In the genomic region with DNA sequence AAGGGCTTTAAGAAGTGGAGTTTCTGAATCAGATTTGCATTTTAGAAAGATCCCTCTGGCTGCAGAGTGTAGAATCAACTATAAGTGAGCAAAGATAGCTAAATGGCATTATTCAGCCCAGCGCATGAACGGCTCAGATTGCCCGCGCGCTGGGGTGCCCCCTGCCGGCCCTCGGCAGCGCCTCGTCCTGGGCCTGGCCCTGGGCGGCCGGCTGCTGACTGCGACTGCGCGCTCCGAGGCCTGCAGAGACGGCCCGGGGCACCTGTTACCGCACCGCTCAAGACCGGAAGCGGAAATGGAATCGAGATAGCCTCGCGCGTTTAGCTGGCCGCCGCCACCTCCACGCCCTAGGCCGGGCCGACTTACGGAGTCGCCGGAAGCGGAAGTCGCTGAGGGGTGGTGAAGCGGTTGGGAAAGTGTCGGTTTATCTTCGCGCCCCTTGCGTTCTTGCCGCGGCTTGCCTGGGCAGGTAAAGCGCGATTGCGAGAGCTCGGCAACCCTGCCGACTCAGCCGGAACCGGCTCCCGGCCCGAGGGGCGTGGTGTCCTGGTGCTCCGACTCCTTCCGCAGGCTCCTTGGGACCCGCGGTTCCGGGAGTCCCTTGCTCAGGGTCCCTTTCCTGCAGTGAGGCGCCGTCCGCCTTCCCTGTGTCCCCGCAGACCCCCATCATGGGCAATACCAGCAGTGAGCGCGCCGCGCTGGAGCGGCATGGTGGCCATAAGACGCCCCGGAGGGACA, we compare ENCODE assay signal across 1 cellular context.
TF ChIP-seq lines count a peak whose summit lies in the region.

A gene with protein sequence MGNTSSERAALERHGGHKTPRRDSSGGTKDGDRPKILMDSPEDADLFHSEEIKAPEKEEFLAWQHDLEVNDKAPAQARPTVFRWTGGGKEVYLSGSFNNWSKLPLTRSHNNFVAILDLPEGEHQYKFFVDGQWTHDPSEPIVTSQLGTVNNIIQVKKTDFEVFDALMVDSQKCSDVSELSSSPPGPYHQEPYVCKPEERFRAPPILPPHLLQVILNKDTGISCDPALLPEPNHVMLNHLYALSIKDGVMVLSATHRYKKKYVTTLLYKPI (plus strand): TSS at position 557 of the 738 bp plus-strand sequence. CDS start 112 bp downstream, at position 669.

TF ChIP-seq in GM12878, 131 proteins besides CTCF, POLR2A, EP300 and RAD21 (continued from another document and continues in another):
- TF ChIP-seq, protein P1, sequence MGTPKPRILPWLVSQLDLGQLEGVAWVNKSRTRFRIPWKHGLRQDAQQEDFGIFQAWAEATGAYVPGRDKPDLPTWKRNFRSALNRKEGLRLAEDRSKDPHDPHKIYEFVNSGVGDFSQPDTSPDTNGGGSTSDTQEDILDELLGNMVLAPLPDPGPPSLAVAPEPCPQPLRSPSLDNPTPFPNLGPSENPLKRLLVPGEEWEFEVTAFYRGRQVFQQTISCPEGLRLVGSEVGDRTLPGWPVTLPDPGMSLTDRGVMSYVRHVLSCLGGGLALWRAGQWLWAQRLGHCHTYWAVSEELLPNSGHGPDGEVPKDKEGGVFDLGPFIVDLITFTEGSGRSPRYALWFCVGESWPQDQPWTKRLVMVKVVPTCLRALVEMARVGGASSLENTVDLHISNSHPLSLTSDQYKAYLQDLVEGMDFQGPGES (IDR thresholded peaks at IDR 0.05), result no peak
- TF ChIP-seq, protein P2, sequence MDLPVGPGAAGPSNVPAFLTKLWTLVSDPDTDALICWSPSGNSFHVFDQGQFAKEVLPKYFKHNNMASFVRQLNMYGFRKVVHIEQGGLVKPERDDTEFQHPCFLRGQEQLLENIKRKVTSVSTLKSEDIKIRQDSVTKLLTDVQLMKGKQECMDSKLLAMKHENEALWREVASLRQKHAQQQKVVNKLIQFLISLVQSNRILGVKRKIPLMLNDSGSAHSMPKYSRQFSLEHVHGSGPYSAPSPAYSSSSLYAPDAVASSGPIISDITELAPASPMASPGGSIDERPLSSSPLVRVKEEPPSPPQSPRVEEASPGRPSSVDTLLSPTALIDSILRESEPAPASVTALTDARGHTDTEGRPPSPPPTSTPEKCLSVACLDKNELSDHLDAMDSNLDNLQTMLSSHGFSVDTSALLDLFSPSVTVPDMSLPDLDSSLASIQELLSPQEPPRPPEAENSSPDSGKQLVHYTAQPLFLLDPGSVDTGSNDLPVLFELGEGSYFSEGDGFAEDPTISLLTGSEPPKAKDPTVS (IDR thresholded peaks at IDR 0.05; ENCODE audit: low read depth, low read length), result no peak
- TF ChIP-seq MXI1 (IDR thresholded peaks at IDR 0.05; ENCODE audit: low read depth, low read length) (peak; percentile 91), RFX5 (IDR thresholded peaks at IDR 0.05; ENCODE audit: low read depth, low read length) (0 out of 2 replicates have a peak, but pooled peaks have one; percentile 14), ATF7 (IDR thresholded peaks at IDR 0.05; ENCODE audit: low read depth) (0 out of 2 replicates have a peak, but pooled peaks have one; percentile 19), POU2F2 (IDR thresholded peaks at IDR 0.05; ENCODE audit: borderline replicate concordance, low read depth, low read length) (peak; percentile 77; the same call in 2 of the 3 replicates), HDAC2 (IDR thresholded peaks at IDR 0.05) (0 out of 2 replicates have a peak, but pooled peaks have one; percentile 67), MEF2A (IDR thresholded peaks at IDR 0.05; ENCODE audit: insufficient read depth, low read depth, low read length) (no peak), YBX1 (IDR thresholded peaks at IDR 0.05) (no peak), FOS (IDR thresholded peaks at IDR 0.05; ENCODE audit: borderline replicate concordance, extremely low read depth, insufficient read length) (no peak), NFYA (IDR thresholded peaks at IDR 0.05; ENCODE audit: borderline replicate concordance, low read depth, low read length) (no peak), EZH2 (IDR thresholded peaks at IDR 0.05; ENCODE audit: borderline replicate concordance, control insufficient read depth, low read depth, low read length) (no peak), ETV6 (conservative IDR thresholded peaks at IDR 0.05 in 1 of 2, IDR thresholded peaks at IDR 0.05 in 1 of 2; ENCODE audit: borderline replicate concordance in 1 of 2, low read depth in 1 of 2) (peak in 1 of 2 experiments; percentile 76; a peak in 1 of 4 replicates), CEBPB (IDR thresholded peaks at IDR 0.05; ENCODE audit: borderline replicate concordance in 1 of 2, low read depth in 2 of 2, low read length in 2 of 2) (no peak), PAX8 (IDR thresholded peaks at IDR 0.05) (no peak), NR2F1 (conservative IDR thresholded peaks at IDR 0.05) (0 out of 2 replicates have a peak, but pooled peaks have one; percentile 8), TBL1XR1 (IDR thresholded peaks at IDR 0.05; ENCODE audit: low read depth, low read length) (no peak; the same call in 1 of the 2 replicates), EED (IDR thresholded peaks at IDR 0.05; ENCODE audit: low read depth) (no peak), ZNF384 (IDR thresholded peaks at IDR 0.05; ENCODE audit: borderline replicate concordance, low read depth, low read length) (no peak), ZNF274 (IDR thresholded peaks at IDR 0.05; ENCODE audit: insufficient read depth, insufficient read length) (no peak), TCF12 (IDR thresholded peaks at IDR 0.05; ENCODE audit: low read depth, low read length) (peak; percentile 69; the same call in 1 of the 2 replicates), ZBED1 (IDR thresholded peaks at IDR 0.05; ENCODE audit: borderline replicate concordance) (no peak), EGR1 (IDR thresholded peaks at IDR 0.05; ENCODE audit: borderline replicate concordance in 1 of 2, low read depth in 2 of 2, low read length in 2 of 2) (peak in 1 of 2 experiments; percentile 48; a peak in 1 of 3 replicates), CHD4 (IDR thresholded peaks at IDR 0.05) (no peak)
- TF ChIP-seq, protein P3, sequence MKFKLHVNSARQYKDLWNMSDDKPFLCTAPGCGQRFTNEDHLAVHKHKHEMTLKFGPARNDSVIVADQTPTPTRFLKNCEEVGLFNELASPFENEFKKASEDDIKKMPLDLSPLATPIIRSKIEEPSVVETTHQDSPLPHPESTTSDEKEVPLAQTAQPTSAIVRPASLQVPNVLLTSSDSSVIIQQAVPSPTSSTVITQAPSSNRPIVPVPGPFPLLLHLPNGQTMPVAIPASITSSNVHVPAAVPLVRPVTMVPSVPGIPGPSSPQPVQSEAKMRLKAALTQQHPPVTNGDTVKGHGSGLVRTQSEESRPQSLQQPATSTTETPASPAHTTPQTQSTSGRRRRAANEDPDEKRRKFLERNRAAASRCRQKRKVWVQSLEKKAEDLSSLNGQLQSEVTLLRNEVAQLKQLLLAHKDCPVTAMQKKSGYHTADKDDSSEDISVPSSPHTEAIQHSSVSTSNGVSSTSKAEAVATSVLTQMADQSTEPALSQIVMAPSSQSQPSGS (IDR thresholded peaks at IDR 0.05; ENCODE audit: low read length), result no peak
- TF ChIP-seq, protein P4, sequence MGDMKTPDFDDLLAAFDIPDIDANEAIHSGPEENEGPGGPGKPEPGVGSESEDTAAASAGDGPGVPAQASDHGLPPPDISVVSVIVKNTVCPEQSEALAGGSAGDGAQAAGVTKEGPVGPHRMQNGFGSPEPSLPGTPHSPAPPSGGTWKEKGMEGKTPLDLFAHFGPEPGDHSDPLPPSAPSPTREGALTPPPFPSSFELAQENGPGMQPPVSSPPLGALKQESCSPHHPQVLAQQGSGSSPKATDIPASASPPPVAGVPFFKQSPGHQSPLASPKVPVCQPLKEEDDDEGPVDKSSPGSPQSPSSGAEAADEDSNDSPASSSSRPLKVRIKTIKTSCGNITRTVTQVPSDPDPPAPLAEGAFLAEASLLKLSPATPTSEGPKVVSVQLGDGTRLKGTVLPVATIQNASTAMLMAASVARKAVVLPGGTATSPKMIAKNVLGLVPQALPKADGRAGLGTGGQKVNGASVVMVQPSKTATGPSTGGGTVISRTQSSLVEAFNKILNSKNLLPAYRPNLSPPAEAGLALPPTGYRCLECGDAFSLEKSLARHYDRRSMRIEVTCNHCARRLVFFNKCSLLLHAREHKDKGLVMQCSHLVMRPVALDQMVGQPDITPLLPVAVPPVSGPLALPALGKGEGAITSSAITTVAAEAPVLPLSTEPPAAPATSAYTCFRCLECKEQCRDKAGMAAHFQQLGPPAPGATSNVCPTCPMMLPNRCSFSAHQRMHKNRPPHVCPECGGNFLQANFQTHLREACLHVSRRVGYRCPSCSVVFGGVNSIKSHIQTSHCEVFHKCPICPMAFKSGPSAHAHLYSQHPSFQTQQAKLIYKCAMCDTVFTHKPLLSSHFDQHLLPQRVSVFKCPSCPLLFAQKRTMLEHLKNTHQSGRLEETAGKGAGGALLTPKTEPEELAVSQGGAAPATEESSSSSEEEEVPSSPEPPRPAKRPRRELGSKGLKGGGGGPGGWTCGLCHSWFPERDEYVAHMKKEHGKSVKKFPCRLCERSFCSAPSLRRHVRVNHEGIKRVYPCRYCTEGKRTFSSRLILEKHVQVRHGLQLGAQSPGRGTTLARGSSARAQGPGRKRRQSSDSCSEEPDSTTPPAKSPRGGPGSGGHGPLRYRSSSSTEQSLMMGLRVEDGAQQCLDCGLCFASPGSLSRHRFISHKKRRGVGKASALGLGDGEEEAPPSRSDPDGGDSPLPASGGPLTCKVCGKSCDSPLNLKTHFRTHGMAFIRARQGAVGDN (IDR thresholded peaks at IDR 0.05), result no peak; the same call in none of the 2 replicates
- TF ChIP-seq, protein P5, sequence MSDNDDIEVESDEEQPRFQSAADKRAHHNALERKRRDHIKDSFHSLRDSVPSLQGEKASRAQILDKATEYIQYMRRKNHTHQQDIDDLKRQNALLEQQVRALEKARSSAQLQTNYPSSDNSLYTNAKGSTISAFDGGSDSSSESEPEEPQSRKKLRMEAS (IDR thresholded peaks at IDR 0.05; ENCODE audit: low read depth, low read length), result peak; percentile 77
- TF ChIP-seq, protein P6, sequence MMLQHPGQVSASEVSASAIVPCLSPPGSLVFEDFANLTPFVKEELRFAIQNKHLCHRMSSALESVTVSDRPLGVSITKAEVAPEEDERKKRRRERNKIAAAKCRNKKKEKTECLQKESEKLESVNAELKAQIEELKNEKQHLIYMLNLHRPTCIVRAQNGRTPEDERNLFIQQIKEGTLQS (IDR thresholded peaks at IDR 0.05; ENCODE audit: borderline replicate concordance, extremely low read depth, low read depth, low read length), result no peak
- TF ChIP-seq, protein P7, sequence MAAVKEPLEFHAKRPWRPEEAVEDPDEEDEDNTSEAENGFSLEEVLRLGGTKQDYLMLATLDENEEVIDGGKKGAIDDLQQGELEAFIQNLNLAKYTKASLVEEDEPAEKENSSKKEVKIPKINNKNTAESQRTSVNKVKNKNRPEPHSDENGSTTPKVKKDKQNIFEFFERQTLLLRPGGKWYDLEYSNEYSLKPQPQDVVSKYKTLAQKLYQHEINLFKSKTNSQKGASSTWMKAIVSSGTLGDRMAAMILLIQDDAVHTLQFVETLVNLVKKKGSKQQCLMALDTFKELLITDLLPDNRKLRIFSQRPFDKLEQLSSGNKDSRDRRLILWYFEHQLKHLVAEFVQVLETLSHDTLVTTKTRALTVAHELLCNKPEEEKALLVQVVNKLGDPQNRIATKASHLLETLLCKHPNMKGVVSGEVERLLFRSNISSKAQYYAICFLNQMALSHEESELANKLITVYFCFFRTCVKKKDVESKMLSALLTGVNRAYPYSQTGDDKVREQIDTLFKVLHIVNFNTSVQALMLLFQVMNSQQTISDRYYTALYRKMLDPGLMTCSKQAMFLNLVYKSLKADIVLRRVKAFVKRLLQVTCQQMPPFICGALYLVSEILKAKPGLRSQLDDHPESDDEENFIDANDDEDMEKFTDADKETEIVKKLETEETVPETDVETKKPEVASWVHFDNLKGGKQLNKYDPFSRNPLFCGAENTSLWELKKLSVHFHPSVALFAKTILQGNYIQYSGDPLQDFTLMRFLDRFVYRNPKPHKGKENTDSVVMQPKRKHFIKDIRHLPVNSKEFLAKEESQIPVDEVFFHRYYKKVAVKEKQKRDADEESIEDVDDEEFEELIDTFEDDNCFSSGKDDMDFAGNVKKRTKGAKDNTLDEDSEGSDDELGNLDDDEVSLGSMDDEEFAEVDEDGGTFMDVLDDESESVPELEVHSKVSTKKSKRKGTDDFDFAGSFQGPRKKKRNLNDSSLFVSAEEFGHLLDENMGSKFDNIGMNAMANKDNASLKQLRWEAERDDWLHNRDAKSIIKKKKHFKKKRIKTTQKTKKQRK (IDR thresholded peaks at IDR 0.05; ENCODE audit: low read depth, low read length), result no peak
- TF ChIP-seq, protein P8, sequence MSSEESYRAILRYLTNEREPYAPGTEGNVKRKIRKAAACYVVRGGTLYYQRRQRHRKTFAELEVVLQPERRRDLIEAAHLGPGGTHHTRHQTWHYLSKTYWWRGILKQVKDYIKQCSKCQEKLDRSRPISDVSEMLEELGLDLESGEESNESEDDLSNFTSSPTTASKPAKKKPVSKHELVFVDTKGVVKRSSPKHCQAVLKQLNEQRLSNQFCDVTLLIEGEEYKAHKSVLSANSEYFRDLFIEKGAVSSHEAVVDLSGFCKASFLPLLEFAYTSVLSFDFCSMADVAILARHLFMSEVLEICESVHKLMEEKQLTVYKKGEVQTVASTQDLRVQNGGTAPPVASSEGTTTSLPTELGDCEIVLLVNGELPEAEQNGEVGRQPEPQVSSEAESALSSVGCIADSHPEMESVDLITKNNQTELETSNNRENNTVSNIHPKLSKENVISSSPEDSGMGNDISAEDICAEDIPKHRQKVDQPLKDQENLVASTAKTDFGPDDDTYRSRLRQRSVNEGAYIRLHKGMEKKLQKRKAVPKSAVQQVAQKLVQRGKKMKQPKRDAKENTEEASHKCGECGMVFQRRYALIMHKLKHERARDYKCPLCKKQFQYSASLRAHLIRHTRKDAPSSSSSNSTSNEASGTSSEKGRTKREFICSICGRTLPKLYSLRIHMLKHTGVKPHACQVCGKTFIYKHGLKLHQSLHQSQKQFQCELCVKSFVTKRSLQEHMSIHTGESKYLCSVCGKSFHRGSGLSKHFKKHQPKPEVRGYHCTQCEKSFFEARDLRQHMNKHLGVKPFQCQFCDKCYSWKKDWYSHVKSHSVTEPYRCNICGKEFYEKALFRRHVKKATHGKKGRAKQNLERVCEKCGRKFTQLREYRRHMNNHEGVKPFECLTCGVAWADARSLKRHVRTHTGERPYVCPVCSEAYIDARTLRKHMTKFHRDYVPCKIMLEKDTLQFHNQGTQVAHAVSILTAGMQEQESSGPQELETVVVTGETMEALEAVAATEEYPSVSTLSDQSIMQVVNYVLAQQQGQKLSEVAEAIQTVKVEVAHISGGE (CRISPR knock-in tag; IDR thresholded peaks at IDR 0.05), result peak; percentile 76
- TF ChIP-seq, protein P9, sequence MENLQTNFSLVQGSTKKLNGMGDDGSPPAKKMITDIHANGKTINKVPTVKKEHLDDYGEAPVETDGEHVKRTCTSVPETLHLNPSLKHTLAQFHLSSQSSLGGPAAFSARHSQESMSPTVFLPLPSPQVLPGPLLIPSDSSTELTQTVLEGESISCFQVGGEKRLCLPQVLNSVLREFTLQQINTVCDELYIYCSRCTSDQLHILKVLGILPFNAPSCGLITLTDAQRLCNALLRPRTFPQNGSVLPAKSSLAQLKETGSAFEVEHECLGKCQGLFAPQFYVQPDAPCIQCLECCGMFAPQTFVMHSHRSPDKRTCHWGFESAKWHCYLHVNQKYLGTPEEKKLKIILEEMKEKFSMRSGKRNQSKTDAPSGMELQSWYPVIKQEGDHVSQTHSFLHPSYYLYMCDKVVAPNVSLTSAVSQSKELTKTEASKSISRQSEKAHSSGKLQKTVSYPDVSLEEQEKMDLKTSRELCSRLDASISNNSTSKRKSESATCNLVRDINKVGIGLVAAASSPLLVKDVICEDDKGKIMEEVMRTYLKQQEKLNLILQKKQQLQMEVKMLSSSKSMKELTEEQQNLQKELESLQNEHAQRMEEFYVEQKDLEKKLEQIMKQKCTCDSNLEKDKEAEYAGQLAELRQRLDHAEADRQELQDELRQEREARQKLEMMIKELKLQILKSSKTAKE (IDR thresholded peaks at IDR 0.05; ENCODE audit: low read depth, poor library complexity, severe bottlenecking), result no peak
